2 cellular contexts compared by ENCODE assay signal in the genomic region with DNA sequence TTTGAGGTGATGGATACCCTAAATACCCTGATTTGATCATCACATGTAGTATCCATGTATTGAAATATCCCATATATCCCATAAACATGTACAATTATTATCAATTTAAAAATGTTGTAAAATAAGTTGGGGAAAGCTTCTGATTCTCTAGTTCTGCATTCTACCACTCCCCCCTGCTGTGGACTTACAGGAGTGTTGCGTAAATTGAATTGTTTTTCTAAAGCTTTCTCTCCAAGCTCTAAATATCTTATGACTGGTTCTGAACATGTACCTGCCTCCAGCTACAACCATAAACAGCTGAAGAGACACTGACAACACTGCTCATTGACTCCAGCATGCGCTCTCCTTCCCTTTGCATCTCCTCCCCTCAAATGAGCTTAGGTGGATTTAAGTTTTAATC.
TF ChIP-seq lines count a peak whose summit lies in the region.

No MANE protein-coding gene starts in this region.

TF ChIP-seq in IMR-90, 13 proteins besides CTCF, POLR2A, EP300 and RAD21:
- TF ChIP-seq MAFK (IDR thresholded peaks at IDR 0.05; ENCODE audit: low read depth, low read length) = no peak
- TF ChIP-seq BHLHE40 (IDR thresholded peaks at IDR 0.05; ENCODE audit: low read depth, low read length) = no peak
- TF ChIP-seq MXI1 (IDR thresholded peaks at IDR 0.05; ENCODE audit: borderline replicate concordance, low read depth, low read length) = no peak
- TF ChIP-seq MAZ (IDR thresholded peaks at IDR 0.05; ENCODE audit: borderline replicate concordance, low read depth, low read length) = no peak
- TF ChIP-seq SMC3 (IDR thresholded peaks at IDR 0.05; ENCODE audit: low read depth, low read length) = no peak
- peak; percentile 37; the same call in 1 of the 2 replicates for TF ChIP-seq CEBPB (IDR thresholded peaks at IDR 0.05; ENCODE audit: low read depth, low read length)

TF ChIP-seq in endothelial cell of umbilical vein, 7 proteins besides CTCF, POLR2A, EP300 and RAD21:
- TF ChIP-seq, protein P1, sequence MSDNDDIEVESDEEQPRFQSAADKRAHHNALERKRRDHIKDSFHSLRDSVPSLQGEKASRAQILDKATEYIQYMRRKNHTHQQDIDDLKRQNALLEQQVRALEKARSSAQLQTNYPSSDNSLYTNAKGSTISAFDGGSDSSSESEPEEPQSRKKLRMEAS (IDR thresholded peaks at IDR 0.05; ENCODE audit: insufficient read depth, insufficient read length) = no peak
- TF ChIP-seq JUN (IDR thresholded peaks at IDR 0.05; ENCODE audit: borderline replicate concordance, insufficient read depth, insufficient read length, low read depth) = no peak
- no peak for TF ChIP-seq GATA2 (IDR thresholded peaks at IDR 0.05; ENCODE audit: insufficient read depth, insufficient read length, low read depth, low read length)
- no peak for TF ChIP-seq FOS (IDR thresholded peaks at IDR 0.05; ENCODE audit: borderline replicate concordance, insufficient read depth, low read length)
- TF ChIP-seq POLR2AphosphoS5 (IDR thresholded peaks at IDR 0.05; ENCODE audit: insufficient read depth, low read depth, low read length) = no peak
- no peak for TF ChIP-seq MYC (IDR thresholded peaks at IDR 0.05; ENCODE audit: low read depth, low read length)
